22 cellular contexts compared by ENCODE assay signal in the genomic region with DNA sequence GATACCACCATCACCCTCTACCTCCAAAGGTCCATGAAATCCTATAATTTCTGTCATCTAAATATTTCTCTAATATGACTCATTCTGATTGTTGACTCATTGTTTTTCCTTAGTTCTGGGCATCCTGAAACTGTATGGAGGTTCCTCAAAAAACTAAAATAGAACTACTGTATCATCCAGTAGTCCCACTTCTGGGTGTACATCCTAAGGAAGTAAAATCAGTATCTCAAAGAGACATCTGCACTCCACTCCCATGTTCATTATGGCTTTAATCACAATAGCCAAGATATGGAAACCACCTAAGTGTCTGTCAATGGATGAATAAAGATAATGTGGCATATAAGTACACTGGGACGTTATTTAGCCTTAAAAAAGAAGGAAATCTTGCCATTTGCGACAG.
DNase-seq lines count a peak whose midpoint lies in the region; ATAC-seq and TF ChIP-seq lines count a peak whose summit lies in the region.
"Had no signal": no experiment of that assay in that cellular context is flagged by ENCODE, and none has a peak within 500 bp of the region (broad histone marks: within the 10 kb centered on the region; RNA-seq: fewer than 3 reads in every experiment).

No MANE protein-coding gene starts in this region.

- H3K4me1 ChIP-seq in adipocyte (ENCODE audit: control insufficient read depth, insufficient read depth, low read length) (no peaks in the 10 kb centered on the region), fibroblast of lung (ENCODE audit: control insufficient read depth, extremely low read depth, insufficient read depth, low read length) (peaks cover 2% of the 10 kb centered on the region)
- H3K4me1 ChIP-seq: right atrium auricular region had no signal

- H3K27me3 Mint-ChIP-seq in WTC11 (ENCODE audit: low read depth) = no peaks in the 10 kb centered on the region
- H3K27me3 Mint-ChIP-seq: activated CD4-positive, alpha-beta memory T cell treated with anti-CD3 and anti-CD28 coated beads, Interleukin-2, amount 10 ng/mL, durations not matched to agents 7 days and 5 days; activated naive CD8-positive, alpha-beta T cell; CD4-positive, alpha-beta memory T cell; IgD-negative memory B cell; stimulated activated naive CD8-positive, alpha-beta T cell treated with anti-CD3 and anti-CD28 coated beads, Interleukin-15, amount 100 ng/mL, for 72 hours had no signal

- H3K27me3 ChIP-seq in adipocyte (replicated peaks; ENCODE audit: control insufficient read depth, insufficient read depth, low read length) = no peaks in the 10 kb centered on the region
- H3K27me3 ChIP-seq in fibroblast of lung (ENCODE audit: control insufficient read depth, insufficient read depth, low read length) = no peaks in the 10 kb centered on the region
- H3K27me3 ChIP-seq: right atrium auricular region had no signal

- no peaks in the 10 kb centered on the region for H4K20me1 ChIP-seq in fibroblast of lung (ENCODE audit: control insufficient read depth, extremely low read depth, insufficient read depth, low read length)

- no peak overlapping the region for H3K27ac Mint-ChIP-seq in WTC11
- H3K27ac Mint-ChIP-seq: activated CD4-positive, alpha-beta memory T cell treated with anti-CD3 and anti-CD28 coated beads, Interleukin-2, amount 10 ng/mL, durations not matched to agents 7 days and 5 days; activated naive CD8-positive, alpha-beta T cell; IgD-negative memory B cell; stimulated activated naive CD8-positive, alpha-beta T cell treated with anti-CD3 and anti-CD28 coated beads, Interleukin-15, amount 100 ng/mL, for 72 hours had no signal

- H2AFZ ChIP-seq in fibroblast of lung (ENCODE audit: low read length) = no peak overlapping the region

- H3K4me1 Mint-ChIP-seq in WTC11 = peaks cover 16% of the 10 kb centered on the region
- H3K4me1 Mint-ChIP-seq: activated CD4-positive, alpha-beta memory T cell treated with anti-CD3 and anti-CD28 coated beads, Interleukin-2, amount 10 ng/mL, durations not matched to agents 7 days and 5 days; stimulated activated naive CD8-positive, alpha-beta T cell treated with anti-CD3 and anti-CD28 coated beads, Interleukin-15, amount 100 ng/mL, for 72 hours had no signal

- H3K36me3 ChIP-seq in adipocyte (ENCODE audit: control insufficient read depth, insufficient read depth, low read length, severe bottlenecking) (peaks cover 64% of the 10 kb centered on the region), fibroblast of lung (ENCODE audit: control insufficient read depth, insufficient read depth, low read length) (no peaks in the 10 kb centered on the region)

- H3K79me2 ChIP-seq in fibroblast of lung (ENCODE audit: control insufficient read depth, insufficient read depth, low read length) = no peaks in the 10 kb centered on the region

- H3K9me3 Mint-ChIP-seq in WTC11 = no peaks in the 10 kb centered on the region
- H3K9me3 Mint-ChIP-seq: activated CD4-positive, alpha-beta memory T cell treated with anti-CD3 and anti-CD28 coated beads, Interleukin-2, amount 10 ng/mL, durations not matched to agents 7 days and 5 days; CD4-positive, alpha-beta memory T cell; stimulated activated naive CD8-positive, alpha-beta T cell treated with anti-CD3 and anti-CD28 coated beads, Interleukin-15, amount 100 ng/mL, for 72 hours had no signal

- no peaks in the 10 kb centered on the region for H3K36me3 Mint-ChIP-seq in WTC11

- POLR2A ChIA-PET in WTC11 (lab: Charles Lee) (no interaction called here), GM10248 (lab: Yijun Ruan, JAX) (no interaction called here)

- H3K9me3 ChIP-seq in adipocyte (ENCODE audit: control insufficient read depth, low read length) (no peaks in the 10 kb centered on the region), fibroblast of lung (ENCODE audit: control insufficient read depth, insufficient read depth, low read depth, low read length) (no peaks in the 10 kb centered on the region)
- H3K9me3 ChIP-seq: right atrium auricular region had no signal

- no peak overlapping the region for H3K4me2 ChIP-seq in fibroblast of lung (ENCODE audit: extremely low read depth, insufficient read depth, low read length)

- CTCF ChIA-PET in WTC11 (lab: Charles Lee) (no interaction called here), GM10248 (lab: Yijun Ruan, JAX) (interaction anchor here (0.8 to 2.2 kb wide), 3 partner anchors 9 to 95 kb away, joined by 3 to 7 read pairs (median 3); no protein-coding TSS in a partner anchor)

- no peak overlapping the region for H3K4me3 ChIP-seq in adipocyte (ENCODE audit: low read length)
- no peak overlapping the region for H3K4me3 ChIP-seq in fibroblast of lung (replicated peaks in 1 of 4; ENCODE audit: control extremely low read depth in 1 of 4, insufficient read depth in 1 of 4, low read depth in 3 of 4, low read length in 4 of 4)
- H3K4me3 ChIP-seq: right atrium auricular region had no signal

- TF ChIP-seq CTCF in fibroblast of lung (conservative IDR thresholded peaks at IDR 0.05 in 1 of 2, IDR thresholded peaks at IDR 0.05 in 1 of 2; ENCODE audit: low read depth in 1 of 2, low read length in 2 of 2) (no peak), WTC11 (IDR thresholded peaks at IDR 0.05) (no peak), GM10248 (IDR thresholded peaks at IDR 0.05; ENCODE audit: control extremely low read depth, extremely low read depth, low read depth, missing control alignments) (no peak)

- ATAC-seq in WTC11 = no peak
- ATAC-seq: left colon; Panc1; stimulated activated naive CD8-positive, alpha-beta T cell treated with anti-CD3 and anti-CD28 coated beads, Interleukin-15, amount 100 ng/mL, for 72 hours had no signal

- H3K27ac ChIP-seq in fibroblast of lung (ENCODE audit: insufficient read depth, low read length) = no peak overlapping the region
- H3K27ac ChIP-seq: right atrium auricular region, VCaP had no signal

- no peak overlapping the region for H3K4me3 Mint-ChIP-seq in WTC11
- H3K4me3 Mint-ChIP-seq: activated CD4-positive, alpha-beta memory T cell treated with anti-CD3 and anti-CD28 coated beads, Interleukin-2, amount 10 ng/mL, durations not matched to agents 7 days and 5 days; activated naive CD8-positive, alpha-beta T cell; CD4-positive, alpha-beta memory T cell; IgD-negative memory B cell; stimulated activated naive CD8-positive, alpha-beta T cell treated with anti-CD3 and anti-CD28 coated beads, Interleukin-15, amount 100 ng/mL, for 72 hours had no signal

- H3K9ac ChIP-seq in adipocyte (ENCODE audit: low read length) (no peak overlapping the region), fibroblast of lung (ENCODE audit: insufficient read depth, low read length) (no peak overlapping the region)

- DNase-seq in AG08395 (ENCODE audit: low spot score) (peak; percentile 6), LHCN-M2 (ENCODE audit: low read depth) (peak; percentile 31), adipocyte (ENCODE audit: low read depth) (peak; percentile 25), fibroblast of lung (ENCODE audit: low read depth in 2 of 2) (peak; percentile 20 to 34), NOMO-1 treated with dmso at 0.1 percent for 144 hours (lab: John Stamatoyannopoulos, UW; ENCODE audit: unreplicated experiment) (no peak), NCI-H146 treated with DMSO at 0.1 percent for 48 hours (lab: John Stamatoyannopoulos, UW; ENCODE audit: unreplicated experiment) (no peak), WTC11 (ENCODE audit: low spot score) (no peak), GM10248 (ENCODE audit: extremely low spot score) (no peak)
- DNase-seq: ACHN; activated CD4-positive, alpha-beta memory T cell treated with anti-CD3 and anti-CD28 coated beads, Interleukin-2, amount 10 ng/mL, durations not matched to agents 7 days and 5 days; activated T-cell treated with anti-CD3 and anti-CD28 coated beads, Interleukin-2, amount 50 U/mL, for 48 hours; CD4-positive, alpha-beta memory T cell; DMS79 treated with DMSO at 0.1 percent for 48 hours; left colon; NCI-H1105; NCI-H69; stimulated activated naive CD8-positive, alpha-beta T cell treated with anti-CD3 and anti-CD28 coated beads, Interleukin-15, amount 100 ng/mL, for 72 hours had no signal

TF ChIP-seq in WTC11, 78 proteins besides CTCF, POLR2A, EP300 and RAD21 (continues in another document):
- TF ChIP-seq ZNF396 (CRISPR knock-in tag; IDR thresholded peaks at IDR 0.05; ENCODE audit: borderline replicate concordance) = no peak
- TF ChIP-seq JAZF1 (CRISPR knock-in tag; IDR thresholded peaks at IDR 0.05) = no peak
- TF ChIP-seq ZNF263 (CRISPR knock-in tag; IDR thresholded peaks at IDR 0.05; ENCODE audit: low read depth) = no peak
- TF ChIP-seq, protein P1, sequence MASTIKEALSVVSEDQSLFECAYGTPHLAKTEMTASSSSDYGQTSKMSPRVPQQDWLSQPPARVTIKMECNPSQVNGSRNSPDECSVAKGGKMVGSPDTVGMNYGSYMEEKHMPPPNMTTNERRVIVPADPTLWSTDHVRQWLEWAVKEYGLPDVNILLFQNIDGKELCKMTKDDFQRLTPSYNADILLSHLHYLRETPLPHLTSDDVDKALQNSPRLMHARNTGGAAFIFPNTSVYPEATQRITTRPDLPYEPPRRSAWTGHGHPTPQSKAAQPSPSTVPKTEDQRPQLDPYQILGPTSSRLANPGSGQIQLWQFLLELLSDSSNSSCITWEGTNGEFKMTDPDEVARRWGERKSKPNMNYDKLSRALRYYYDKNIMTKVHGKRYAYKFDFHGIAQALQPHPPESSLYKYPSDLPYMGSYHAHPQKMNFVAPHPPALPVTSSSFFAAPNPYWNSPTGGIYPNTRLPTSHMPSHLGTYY (CRISPR knock-in tag; IDR thresholded peaks at IDR 0.05) = no peak

Comparison
In these comparisons a context has a peak if more than half of its experiments do, and no peak if none do; other contexts are left out.
1. DNase-seq: peak in AG08395 (single experiment), LHCN-M2 (single experiment), adipocyte (single experiment) and fibroblast of lung (2 of 2); none in NOMO-1 treated with dmso at 0.1 percent for 144 hours (single experiment), NCI-H146 treated with DMSO at 0.1 percent for 48 hours (single experiment), WTC11 (single experiment) and GM10248 (single experiment).